In the genomic region with DNA sequence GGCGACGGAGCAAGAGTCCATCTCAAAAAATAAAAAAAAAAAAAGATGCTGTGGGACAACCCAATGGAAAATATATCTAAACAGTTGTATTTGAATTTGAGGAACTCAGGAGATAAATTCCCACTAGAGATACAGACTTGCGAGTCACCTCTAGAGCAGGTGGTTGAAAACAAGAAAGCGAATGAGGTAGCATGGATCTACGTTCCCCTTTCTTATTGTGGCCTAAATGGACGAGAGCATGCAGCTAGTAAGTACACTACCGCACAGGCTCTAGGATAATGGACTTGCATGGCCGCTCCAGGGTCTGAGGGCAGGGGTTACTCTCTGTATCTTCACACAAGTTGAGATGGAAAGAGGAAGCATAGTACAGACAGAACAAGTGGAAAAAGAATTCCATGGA, we compare ENCODE assay signal across 27 cellular contexts.
"Had no signal": no experiment of that assay in that cellular context is flagged by ENCODE, and none has a peak within 500 bp of the region (broad histone marks: within the 10 kb centered on the region; RNA-seq: fewer than 3 reads in every experiment).

No MANE protein-coding gene starts in this region.

- H3K27me3 Mint-ChIP-seq: naive thymus-derived CD4-positive, alpha-beta T cell; stimulated activated naive CD8-positive, alpha-beta T cell treated with anti-CD3 and anti-CD28 coated beads, Interleukin-15, amount 100 ng/mL, for 72 hours had no signal

- H3K4me3 ChIP-seq: dorsolateral prefrontal cortex, esophagus muscularis mucosa, gastroesophageal sphincter, heart left ventricle, hepatocyte, left lung, prostate gland, sigmoid colon, suprapubic skin, transverse colon, upper lobe of right lung, uterus had no signal

- FAIRE-seq: colon, islet of Langerhans had no signal

- H3K9me3 ChIP-seq: esophagus muscularis mucosa, gastroesophageal sphincter, heart left ventricle, left lung, prostate gland, sigmoid colon, suprapubic skin, transverse colon, upper lobe of right lung, uterus had no signal

- H3K27ac ChIP-seq: dorsolateral prefrontal cortex, epithelial cell of prostate, esophagus muscularis mucosa, foreskin keratinocyte, gastroesophageal sphincter, heart left ventricle, hepatocyte, left lung, prostate gland, sigmoid colon, suprapubic skin, transverse colon, upper lobe of right lung, uterus had no signal

- H3K4me3 Mint-ChIP-seq: naive thymus-derived CD4-positive, alpha-beta T cell; nephron; stimulated activated naive CD8-positive, alpha-beta T cell treated with anti-CD3 and anti-CD28 coated beads, Interleukin-15, amount 100 ng/mL, for 72 hours had no signal

- H3K27ac Mint-ChIP-seq: naive thymus-derived CD4-positive, alpha-beta T cell; nephron; stimulated activated naive CD8-positive, alpha-beta T cell treated with anti-CD3 and anti-CD28 coated beads, Interleukin-15, amount 100 ng/mL, for 72 hours had no signal

- H2AFZ ChIP-seq: hepatocyte had no signal

- H3K4me1 ChIP-seq: prostate gland, uterus had no signal

- H3K27me3 ChIP-seq: dorsolateral prefrontal cortex, esophagus muscularis mucosa, foreskin keratinocyte, gastroesophageal sphincter, heart left ventricle, hepatocyte, left lung, sigmoid colon, suprapubic skin, transverse colon, upper lobe of right lung, uterus had no signal

- H3K79me2 ChIP-seq: hepatocyte had no signal

- ATAC-seq: foreskin keratinocyte; gastroesophageal sphincter; heart left ventricle; left cardiac atrium; left lung; naive thymus-derived CD4-positive, alpha-beta T cell; right cardiac atrium; stimulated activated naive CD8-positive, alpha-beta T cell treated with anti-CD3 and anti-CD28 coated beads, Interleukin-15, amount 100 ng/mL, for 72 hours; upper lobe of right lung had no signal

- H3K4me1 Mint-ChIP-seq: nephron had no signal

- H3K36me3 ChIP-seq: esophagus muscularis mucosa, gastroesophageal sphincter, heart left ventricle, left lung, prostate gland, sigmoid colon, suprapubic skin, transverse colon, upper lobe of right lung, uterus had no signal

- H3K4me2 ChIP-seq: hepatocyte had no signal

- DNase-seq: dorsolateral prefrontal cortex; effector CD4-positive, alpha-beta T cell; foreskin keratinocyte; heart left ventricle; left cardiac atrium; left lung; mesenchymal stem cell; midbrain; naive thymus-derived CD4-positive, alpha-beta T cell; nucleus accumbens; right cardiac atrium; sigmoid colon; stimulated activated CD4-positive, alpha-beta T cell treated with anti-CD3 and anti-CD28 coated beads, Interleukin-4, amount 100 ng/mL, for 4 hours; stimulated activated naive CD4-positive, alpha-beta T cell; stimulated activated naive CD8-positive, alpha-beta T cell treated with anti-CD3 and anti-CD28 coated beads, Interleukin-15, amount 100 ng/mL, for 72 hours; transverse colon; upper lobe of right lung; uterus had no signal
